ENCODE assay signal across 20 cellular contexts in genomic region chr14:22088614-22089359, GRCh38.
A peak's percentile ranks its signal among the peaks of the same experiment; 100 is the strongest.
DNase-seq lines count a peak whose midpoint lies in the region; ATAC-seq and TF ChIP-seq lines count a peak whose summit lies in the region.
"Had no signal": no experiment of that assay in that cellular context is flagged by ENCODE, and none has a peak within 500 bp of the region (broad histone marks: within the 10 kb centered on the region; RNA-seq: fewer than 3 reads in every experiment).

No MANE protein-coding gene starts in this region.

- H3K36me3 ChIP-seq in transverse colon: no peaks in the 10 kb centered on the region
- H3K36me3 ChIP-seq in MG63: no peaks in the 10 kb centered on the region
- H3K36me3 ChIP-seq: lower lobe of right lung had no signal

- peak overlapping the region in 3 of 4 donors; percentile 36 to 58 (median 39) for H3K27ac ChIP-seq in transverse colon
- H3K27ac ChIP-seq: foreskin keratinocyte, lower lobe of right lung, VCaP had no signal

- no peak for TF ChIP-seq EP300 in transverse colon (IDR thresholded peaks at IDR 0.05; ENCODE audit: low read depth)

- H3K4me3 ChIP-seq in transverse colon (no peak overlapping the region), MG63 (no peak overlapping the region)
- H3K4me3 ChIP-seq: lower lobe of right lung had no signal

- 18 to 40% methylated on average over 1 to 2 of the region's 2 CpGs for WGBS in transverse colon (ENCODE audit: low coverage in 1 of 2), 2 donors

- H3K27me3 ChIP-seq in transverse colon (peaks cover 3% of the 10 kb centered on the region), MG63 (no peaks in the 10 kb centered on the region)

- H3K9me3 ChIP-seq in transverse colon: no peaks in the 10 kb centered on the region
- no peaks in the 10 kb centered on the region for H3K9me3 ChIP-seq in MG63
- H3K9me3 ChIP-seq: Caco-2, lower lobe of right lung had no signal

- DNase-seq in NCI-H226 (peak; percentile 12), dermis microvascular lymphatic vessel endothelial cell (ENCODE audit: low read depth in 2 of 2) (peak; percentile 18 to 75), inferior parietal cortex (ENCODE audit: extremely low spot score) (peak; percentile 34), transverse colon (no peak), NCI-H510A treated with DMSO at 0.1 percent for 48 hours (lab: John Stamatoyannopoulos, UW) (no peak), MG63 (no peak)
- DNase-seq: activated CD4-positive, alpha-beta T cell treated with anti-CD3 and anti-CD28 coated beads, Interleukin-2, amount 50 U/mL, for 48 hours; activated naive CD4-positive, alpha-beta T cell treated with anti-CD3 and anti-CD28 coated beads, Interleukin-2, amount 50 U/mL, for 16 hours; activated T-cell treated with anti-CD3 and anti-CD28 coated beads, Interleukin-2, amount 50 U/mL, for 1 hour; Caco-2; effector CD4-positive, alpha-beta T cell; lower lobe of right lung; naive thymus-derived CD8-positive, alpha-beta T cell; NCI-H187; NCI-H446; SHP77 treated with DMSO at 0.1 percent for 48 hours; T-helper 1 cell had no signal

- no peaks in the 10 kb centered on the region for H3K4me1 ChIP-seq in transverse colon
- H3K4me1 ChIP-seq: Caco-2, foreskin keratinocyte, lower lobe of right lung had no signal

- TF ChIP-seq POLR2A in transverse colon (IDR thresholded peaks at IDR 0.05): no peak

- intact Hi-C loops in transverse colon (cut with DNase I; ENCODE audit: low total_unique reads): no loop called here

- ATAC-seq in HG02642 (IDR thresholded peaks at IDR 0.05; ENCODE audit: poor library complexity, unreplicated experiment): no peak
- ATAC-seq: foreskin keratinocyte; lower lobe of right lung; naive thymus-derived CD8-positive, alpha-beta T cell had no signal

- in situ Hi-C loops in transverse colon (cut with MboI; ENCODE audit: low pct_ligation_motif_present in 1 of 4, low pct_unique_long_range_greater_than_20kb in 1 of 4, low sequenced_read_pairs in 3 of 4): no loop called here

- TF ChIP-seq CTCF in transverse colon (IDR thresholded peaks at IDR 0.05): no peak

Comparison
In these comparisons a context has a peak if more than half of its experiments do, and no peak if none do; other contexts are left out.
1. DNase-seq: peak in NCI-H226 (single experiment), dermis microvascular lymphatic vessel endothelial cell (2 of 2) and inferior parietal cortex (single experiment); none in transverse colon (single experiment), NCI-H510A treated with DMSO at 0.1 percent for 48 hours (single experiment) and MG63 (single experiment).